2 cellular contexts compared by ENCODE assay signal in the genomic region with DNA sequence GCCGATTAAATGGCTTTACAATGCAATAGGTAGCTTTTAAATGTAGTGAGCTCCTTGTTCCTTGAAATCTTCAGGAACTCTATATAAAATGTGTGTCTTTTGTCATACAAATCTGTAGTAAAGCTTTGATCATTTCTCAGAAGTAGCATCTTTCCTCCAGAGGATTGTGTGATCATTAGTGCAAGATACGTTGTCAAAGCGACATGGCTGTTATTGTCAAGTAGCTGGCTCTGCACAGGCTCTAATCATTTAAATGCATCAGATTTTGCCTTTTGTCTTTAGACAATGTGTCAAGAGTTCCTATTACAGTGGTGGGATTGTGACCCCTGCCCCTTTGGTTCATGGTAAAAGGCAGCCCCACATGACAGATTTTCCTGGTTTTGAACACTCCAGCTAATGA.
TF ChIP-seq lines count a peak whose summit lies in the region.

No MANE protein-coding gene starts in this region.

TF ChIP-seq in GM23338, 12 proteins besides CTCF, POLR2A, EP300 and RAD21 (continued from another document):
- TF ChIP-seq, protein P1, sequence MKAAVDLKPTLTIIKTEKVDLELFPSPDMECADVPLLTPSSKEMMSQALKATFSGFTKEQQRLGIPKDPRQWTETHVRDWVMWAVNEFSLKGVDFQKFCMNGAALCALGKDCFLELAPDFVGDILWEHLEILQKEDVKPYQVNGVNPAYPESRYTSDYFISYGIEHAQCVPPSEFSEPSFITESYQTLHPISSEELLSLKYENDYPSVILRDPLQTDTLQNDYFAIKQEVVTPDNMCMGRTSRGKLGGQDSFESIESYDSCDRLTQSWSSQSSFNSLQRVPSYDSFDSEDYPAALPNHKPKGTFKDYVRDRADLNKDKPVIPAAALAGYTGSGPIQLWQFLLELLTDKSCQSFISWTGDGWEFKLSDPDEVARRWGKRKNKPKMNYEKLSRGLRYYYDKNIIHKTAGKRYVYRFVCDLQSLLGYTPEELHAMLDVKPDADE (IDR thresholded peaks at IDR 0.05), result no peak
- TF ChIP-seq, protein P2, sequence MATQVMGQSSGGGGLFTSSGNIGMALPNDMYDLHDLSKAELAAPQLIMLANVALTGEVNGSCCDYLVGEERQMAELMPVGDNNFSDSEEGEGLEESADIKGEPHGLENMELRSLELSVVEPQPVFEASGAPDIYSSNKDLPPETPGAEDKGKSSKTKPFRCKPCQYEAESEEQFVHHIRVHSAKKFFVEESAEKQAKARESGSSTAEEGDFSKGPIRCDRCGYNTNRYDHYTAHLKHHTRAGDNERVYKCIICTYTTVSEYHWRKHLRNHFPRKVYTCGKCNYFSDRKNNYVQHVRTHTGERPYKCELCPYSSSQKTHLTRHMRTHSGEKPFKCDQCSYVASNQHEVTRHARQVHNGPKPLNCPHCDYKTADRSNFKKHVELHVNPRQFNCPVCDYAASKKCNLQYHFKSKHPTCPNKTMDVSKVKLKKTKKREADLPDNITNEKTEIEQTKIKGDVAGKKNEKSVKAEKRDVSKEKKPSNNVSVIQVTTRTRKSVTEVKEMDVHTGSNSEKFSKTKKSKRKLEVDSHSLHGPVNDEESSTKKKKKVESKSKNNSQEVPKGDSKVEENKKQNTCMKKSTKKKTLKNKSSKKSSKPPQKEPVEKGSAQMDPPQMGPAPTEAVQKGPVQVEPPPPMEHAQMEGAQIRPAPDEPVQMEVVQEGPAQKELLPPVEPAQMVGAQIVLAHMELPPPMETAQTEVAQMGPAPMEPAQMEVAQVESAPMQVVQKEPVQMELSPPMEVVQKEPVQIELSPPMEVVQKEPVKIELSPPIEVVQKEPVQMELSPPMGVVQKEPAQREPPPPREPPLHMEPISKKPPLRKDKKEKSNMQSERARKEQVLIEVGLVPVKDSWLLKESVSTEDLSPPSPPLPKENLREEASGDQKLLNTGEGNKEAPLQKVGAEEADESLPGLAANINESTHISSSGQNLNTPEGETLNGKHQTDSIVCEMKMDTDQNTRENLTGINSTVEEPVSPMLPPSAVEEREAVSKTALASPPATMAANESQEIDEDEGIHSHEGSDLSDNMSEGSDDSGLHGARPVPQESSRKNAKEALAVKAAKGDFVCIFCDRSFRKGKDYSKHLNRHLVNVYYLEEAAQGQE (IDR thresholded peaks at IDR 0.05; ENCODE audit: unreplicated experiment), result no peak
- TF ChIP-seq ZNF331 (CRISPR knock-in tag; IDR thresholded peaks at IDR 0.05; ENCODE audit: low read depth) (no peak), NANOG (IDR thresholded peaks at IDR 0.05; ENCODE audit: borderline replicate concordance) (no peak; the same call in 1 of the 2 replicates), ZNF114 (CRISPR knock-in tag; IDR thresholded peaks at IDR 0.05) (no peak), EZH2phosphoT487 (IDR thresholded peaks at IDR 0.05; ENCODE audit: unreplicated experiment) (no peak), STAT1 (IDR thresholded peaks at IDR 0.05; ENCODE audit: unreplicated experiment) (no peak)
- TF ChIP-seq, protein P3, sequence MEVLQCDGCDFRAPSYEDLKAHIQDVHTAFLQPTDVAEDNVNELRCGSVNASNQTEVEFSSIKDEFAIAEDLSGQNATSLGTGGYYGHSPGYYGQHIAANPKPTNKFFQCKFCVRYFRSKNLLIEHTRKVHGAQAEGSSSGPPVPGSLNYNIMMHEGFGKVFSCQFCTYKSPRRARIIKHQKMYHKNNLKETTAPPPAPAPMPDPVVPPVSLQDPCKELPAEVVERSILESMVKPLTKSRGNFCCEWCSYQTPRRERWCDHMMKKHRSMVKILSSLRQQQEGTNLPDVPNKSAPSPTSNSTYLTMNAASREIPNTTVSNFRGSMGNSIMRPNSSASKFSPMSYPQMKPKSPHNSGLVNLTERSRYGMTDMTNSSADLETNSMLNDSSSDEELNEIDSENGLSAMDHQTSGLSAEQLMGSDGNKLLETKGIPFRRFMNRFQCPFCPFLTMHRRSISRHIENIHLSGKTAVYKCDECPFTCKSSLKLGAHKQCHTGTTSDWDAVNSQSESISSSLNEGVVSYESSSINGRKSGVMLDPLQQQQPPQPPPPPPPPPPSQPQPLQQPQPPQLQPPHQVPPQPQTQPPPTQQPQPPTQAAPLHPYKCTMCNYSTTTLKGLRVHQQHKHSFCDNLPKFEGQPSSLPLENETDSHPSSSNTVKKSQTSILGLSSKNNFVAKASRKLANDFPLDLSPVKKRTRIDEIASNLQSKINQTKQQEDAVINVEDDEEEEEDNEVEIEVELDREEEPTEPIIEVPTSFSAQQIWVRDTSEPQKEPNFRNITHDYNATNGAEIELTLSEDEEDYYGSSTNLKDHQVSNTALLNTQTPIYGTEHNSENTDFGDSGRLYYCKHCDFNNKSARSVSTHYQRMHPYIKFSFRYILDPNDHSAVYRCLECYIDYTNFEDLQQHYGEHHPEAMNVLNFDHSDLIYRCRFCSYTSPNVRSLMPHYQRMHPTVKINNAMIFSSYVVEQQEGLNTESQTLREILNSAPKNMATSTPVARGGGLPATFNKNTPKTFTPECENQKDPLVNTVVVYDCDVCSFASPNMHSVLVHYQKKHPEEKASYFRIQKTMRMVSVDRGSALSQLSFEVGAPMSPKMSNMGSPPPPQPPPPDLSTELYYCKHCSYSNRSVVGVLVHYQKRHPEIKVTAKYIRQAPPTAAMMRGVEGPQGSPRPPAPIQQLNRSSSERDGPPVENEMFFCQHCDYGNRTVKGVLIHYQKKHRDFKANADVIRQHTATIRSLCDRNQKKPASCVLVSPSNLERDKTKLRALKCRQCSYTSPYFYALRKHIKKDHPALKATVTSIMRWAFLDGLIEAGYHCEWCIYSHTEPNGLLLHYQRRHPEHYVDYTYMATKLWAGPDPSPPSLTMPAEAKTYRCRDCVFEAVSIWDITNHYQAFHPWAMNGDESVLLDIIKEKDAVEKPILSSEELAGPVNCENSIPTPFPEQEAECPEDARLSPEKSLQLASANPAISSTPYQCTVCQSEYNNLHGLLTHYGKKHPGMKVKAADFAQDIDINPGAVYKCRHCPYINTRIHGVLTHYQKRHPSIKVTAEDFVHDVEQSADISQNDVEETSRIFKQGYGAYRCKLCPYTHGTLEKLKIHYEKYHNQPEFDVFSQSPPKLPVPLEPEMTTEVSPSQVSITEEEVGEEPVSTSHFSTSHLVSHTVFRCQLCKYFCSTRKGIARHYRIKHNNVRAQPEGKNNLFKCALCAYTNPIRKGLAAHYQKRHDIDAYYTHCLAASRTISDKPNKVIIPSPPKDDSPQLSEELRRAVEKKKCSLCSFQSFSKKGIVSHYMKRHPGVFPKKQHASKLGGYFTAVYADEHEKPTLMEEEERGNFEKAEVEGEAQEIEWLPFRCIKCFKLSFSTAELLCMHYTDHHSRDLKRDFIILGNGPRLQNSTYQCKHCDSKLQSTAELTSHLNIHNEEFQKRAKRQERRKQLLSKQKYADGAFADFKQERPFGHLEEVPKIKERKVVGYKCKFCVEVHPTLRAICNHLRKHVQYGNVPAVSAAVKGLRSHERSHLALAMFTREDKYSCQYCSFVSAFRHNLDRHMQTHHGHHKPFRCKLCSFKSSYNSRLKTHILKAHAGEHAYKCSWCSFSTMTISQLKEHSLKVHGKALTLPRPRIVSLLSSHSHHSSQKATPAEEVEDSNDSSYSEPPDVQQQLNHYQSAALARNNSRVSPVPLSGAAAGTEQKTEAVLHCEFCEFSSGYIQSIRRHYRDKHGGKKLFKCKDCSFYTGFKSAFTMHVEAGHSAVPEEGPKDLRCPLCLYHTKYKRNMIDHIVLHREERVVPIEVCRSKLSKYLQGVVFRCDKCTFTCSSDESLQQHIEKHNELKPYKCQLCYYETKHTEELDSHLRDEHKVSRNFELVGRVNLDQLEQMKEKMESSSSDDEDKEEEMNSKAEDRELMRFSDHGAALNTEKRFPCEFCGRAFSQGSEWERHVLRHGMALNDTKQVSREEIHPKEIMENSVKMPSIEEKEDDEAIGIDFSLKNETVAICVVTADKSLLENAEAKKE (CRISPR knock-in tag; IDR thresholded peaks at IDR 0.05), result no peak

TF ChIP-seq in WTC11, 78 proteins besides CTCF, POLR2A, EP300 and RAD21:
- TF ChIP-seq, protein P4, sequence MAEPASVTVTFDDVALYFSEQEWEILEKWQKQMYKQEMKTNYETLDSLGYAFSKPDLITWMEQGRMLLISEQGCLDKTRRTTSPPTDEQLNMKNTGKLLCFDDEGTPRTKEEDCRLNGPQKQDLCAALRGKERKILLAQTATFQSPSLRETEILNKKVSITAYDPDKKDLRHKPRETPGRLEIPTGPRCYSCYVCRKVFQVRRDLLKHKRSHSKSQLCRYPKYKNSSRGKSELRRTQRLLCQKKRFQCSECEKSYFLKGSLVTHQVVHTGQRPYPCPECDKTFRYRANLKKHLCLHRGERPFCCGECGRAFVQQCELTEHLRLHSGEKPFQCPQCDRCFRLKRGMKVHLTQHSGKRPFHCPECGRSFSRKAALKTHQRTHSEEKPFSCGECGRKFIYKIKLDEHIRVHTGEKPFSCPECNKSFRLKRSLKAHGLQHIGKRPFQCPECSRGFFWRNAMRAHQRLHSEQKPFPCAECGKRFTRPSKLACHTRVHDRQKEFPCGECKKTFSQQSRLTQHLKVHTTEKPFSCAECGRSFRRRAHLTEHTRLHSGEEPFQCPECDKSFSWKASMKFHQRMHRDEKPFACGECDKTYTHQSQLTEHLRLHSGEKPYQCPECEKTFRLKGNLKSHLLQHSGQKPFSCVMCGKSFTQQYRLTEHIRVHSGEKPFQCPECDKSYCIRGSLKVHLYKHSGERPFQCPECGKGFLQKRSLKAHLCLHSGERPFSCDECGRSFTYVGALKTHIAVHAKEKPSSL (CRISPR knock-in tag; conservative IDR thresholded peaks at IDR 0.05), result no peak
- TF ChIP-seq KAT7 (CRISPR knock-in tag; IDR thresholded peaks at IDR 0.05; ENCODE audit: borderline replicate concordance), result no peak
- TF ChIP-seq, protein P5, sequence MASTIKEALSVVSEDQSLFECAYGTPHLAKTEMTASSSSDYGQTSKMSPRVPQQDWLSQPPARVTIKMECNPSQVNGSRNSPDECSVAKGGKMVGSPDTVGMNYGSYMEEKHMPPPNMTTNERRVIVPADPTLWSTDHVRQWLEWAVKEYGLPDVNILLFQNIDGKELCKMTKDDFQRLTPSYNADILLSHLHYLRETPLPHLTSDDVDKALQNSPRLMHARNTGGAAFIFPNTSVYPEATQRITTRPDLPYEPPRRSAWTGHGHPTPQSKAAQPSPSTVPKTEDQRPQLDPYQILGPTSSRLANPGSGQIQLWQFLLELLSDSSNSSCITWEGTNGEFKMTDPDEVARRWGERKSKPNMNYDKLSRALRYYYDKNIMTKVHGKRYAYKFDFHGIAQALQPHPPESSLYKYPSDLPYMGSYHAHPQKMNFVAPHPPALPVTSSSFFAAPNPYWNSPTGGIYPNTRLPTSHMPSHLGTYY (CRISPR knock-in tag; IDR thresholded peaks at IDR 0.05), result no peak
- TF ChIP-seq ZNF232 (CRISPR knock-in tag; IDR thresholded peaks at IDR 0.05), result no peak
TF ChIP-seq in WTC11: peak in this region for 0.
